In genomic region chr3:30034246-30034991, GRCh38 we compare ENCODE assay signal across 33 cellular contexts.
"Had no signal": no experiment of that assay in that cellular context is flagged by ENCODE, and none has a peak within 500 bp of the region (broad histone marks: within the 10 kb centered on the region; RNA-seq: fewer than 3 reads in every experiment).

No MANE protein-coding gene starts in this region.

- ATAC-seq: activated CD4-positive, CD25-positive, alpha-beta regulatory T cell treated with anti-CD3 and anti-CD28 coated beads, Interleukin-2, amount 50 U/mL, for 24 hours; activated CD8-positive, alpha-beta memory T cell treated with anti-CD3 and anti-CD28 coated beads, Interleukin-2, amount 10 ng/mL, durations not matched to agents 7 days and 5 days; activated CD8-positive, alpha-beta T cell treated with anti-CD3 and anti-CD28 coated beads, Interleukin-2, amount 10 ng/mL, durations not matched to agents 7 days and 5 days; activated naive CD8-positive, alpha-beta T cell treated with anti-CD3 and anti-CD28 coated beads, Interleukin-2, amount 50 U/mL, for 24 hours; esophagus mucosa; foreskin keratinocyte; gastrocnemius medialis; heart left ventricle; T-helper 17 cell had no signal

- DNase-seq: activated B cell treated with CpG ODN at 0.5 μM for 24 hours; activated CD4-positive, alpha-beta memory T cell treated with anti-CD3 and anti-CD28 coated beads for 36 hours; activated CD4-positive, alpha-beta T cell treated with anti-CD3 and anti-CD28 coated beads, Interleukin-2, amount 10 ng/mL, durations not matched to agents 24 days and 14 days; activated CD8-positive, alpha-beta memory T cell treated with anti-CD3 and anti-CD28 coated beads, Interleukin-2, amount 10 ng/mL, durations not matched to agents 7 days and 5 days; activated CD8-positive, alpha-beta memory T cell treated with anti-CD3 and anti-CD28 coated beads, Interleukin-2, amount 50 U/mL, for 4 hours; activated CD8-positive, alpha-beta T cell treated with anti-CD3 and anti-CD28 coated beads, Interleukin-2, amount 10 ng/mL, durations not matched to agents 7 days and 5 days; activated effector memory CD4-positive, alpha-beta T cell treated with anti-CD3 and anti-CD28 coated beads, Interleukin-2, amount 50 U/mL, for 16 hours; activated naive CD4-positive, alpha-beta T cell treated with anti-CD3 and anti-CD28 coated beads for 36 hours; activated naive CD8-positive, alpha-beta T cell treated with anti-CD3 and anti-CD28 coated beads for 36 hours; activated naive CD8-positive, alpha-beta T cell treated with anti-CD3 and anti-CD28 coated beads, Interleukin-2, amount 50 U/mL, for 24 hours; activated T-cell treated with anti-CD3 and anti-CD28 coated beads, Interleukin-2, amount 50 U/mL, for 1 hour; activated T-cell treated with anti-CD3 and anti-CD28 coated beads, Interleukin-2, amount 50 U/mL, for 48 hours; adrenal gland; amygdala; aorta; central memory CD4-positive, alpha-beta T cell; cerebellar nuclear complex; dorsolateral prefrontal cortex; effector memory CD4-positive, alpha-beta T cell; endodermal cell; foreskin keratinocyte; gastrocnemius medialis; glutamatergic neuron; heart left ventricle; T-helper 1 cell; T-helper 17 cell; T1000; WERI-Rb-1 had no signal

- H3K36me3 ChIP-seq: adrenal gland, breast epithelium, cardiac muscle cell, gastrocnemius medialis, heart left ventricle, WERI-Rb-1 had no signal

- H3K27me3 ChIP-seq: adrenal gland, breast epithelium, cardiac muscle cell, gastrocnemius medialis, heart left ventricle had no signal

- H3K27ac ChIP-seq: adrenal gland, breast epithelium, cardiac muscle cell, coronary artery, dorsolateral prefrontal cortex, foreskin keratinocyte, gastrocnemius medialis, heart left ventricle, WERI-Rb-1 had no signal

- H3K4me3 ChIP-seq: adrenal gland, breast epithelium, cardiac muscle cell, coronary artery, dorsolateral prefrontal cortex, gastrocnemius medialis, heart left ventricle had no signal

- H3K9me3 ChIP-seq: adrenal gland, breast epithelium, gastrocnemius medialis, heart left ventricle had no signal

- H3K4me1 ChIP-seq: adrenal gland, breast epithelium, foreskin keratinocyte, gastrocnemius medialis, heart left ventricle had no signal
